Comparison of ENCODE assay signal across 15 cellular contexts in the genomic region with DNA sequence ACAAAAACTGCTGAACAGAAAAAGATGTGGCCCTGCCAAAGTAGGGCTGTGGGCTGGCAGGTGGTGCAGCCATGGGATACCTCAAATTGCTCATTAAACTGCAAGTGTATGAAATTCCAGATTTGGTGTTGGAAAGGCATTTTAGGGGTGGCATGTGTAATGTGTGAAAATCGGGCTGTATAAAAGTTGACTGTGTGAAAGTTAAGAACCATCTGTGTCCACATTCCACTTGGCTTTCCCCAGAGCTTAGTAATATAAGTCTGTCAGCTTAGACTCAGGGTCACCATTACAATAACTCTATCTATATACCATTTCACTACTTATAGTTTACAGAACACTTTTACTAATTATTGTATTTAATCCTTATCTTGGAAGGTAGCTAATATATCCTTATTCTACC. TPM values are rescaled to one million over a fixed set of nuclear protein-coding genes. Genes with fewer than 3 reads are reported as not detected.
A peak's percentile ranks its signal among the peaks of the same experiment; 100 is the strongest.
DNase-seq lines count a peak whose midpoint lies in the region; ATAC-seq and TF ChIP-seq lines count a peak whose summit lies in the region.
"Had no signal": no experiment of that assay in that cellular context is flagged by ENCODE, and none has a peak within 500 bp of the region (broad histone marks: within the 10 kb centered on the region; RNA-seq: fewer than 3 reads in every experiment).

No MANE protein-coding gene starts in this region.

- intact Hi-C loops in left ventricle myocardium inferior (cut with micrococcal nuclease) = no loop called here

- peak overlapping the region in 1 of 5 donors; percentile 18 for H3K9ac ChIP-seq in subcutaneous abdominal adipose tissue (ENCODE audit: low read length in 5 of 5)

- H3K9me3 ChIP-seq in left ventricle myocardium inferior (replicated peaks) (no peaks in the 10 kb centered on the region), subcutaneous abdominal adipose tissue (ENCODE audit: control insufficient read depth in 5 of 5, low read length in 5 of 5) (no peaks in the 10 kb centered on the region)
- H3K9me3 ChIP-seq: body of pancreas, gastroesophageal sphincter had no signal

- no peaks in the 10 kb centered on the region for H3K36me3 ChIP-seq in left ventricle myocardium inferior
- H3K36me3 ChIP-seq in subcutaneous abdominal adipose tissue (ENCODE audit: control insufficient read depth in 5 of 5, insufficient read depth in 5 of 5, low read length in 5 of 5) = no peaks in the 10 kb centered on the region
- no peaks in the 10 kb centered on the region for H3K36me3 ChIP-seq in H7 (replicated peaks; ENCODE audit: control insufficient read depth, insufficient read depth, low read length)
- H3K36me3 ChIP-seq: gastroesophageal sphincter had no signal

- DNase-seq in GM03348 (ENCODE audit: low spot score) (peak; percentile 13), left ventricle myocardium inferior (no peak), islet precursor cell (no peak), H7 (no peak), NOMO-1 treated with dmso at 0.1 percent for 144 hours (lab: John Stamatoyannopoulos, UW; ENCODE audit: unreplicated experiment) (no peak)
- DNase-seq: activated CD4-positive, alpha-beta T cell treated with anti-CD3 and anti-CD28 coated beads, Interleukin-2, amount 10 ng/mL, durations not matched to agents 24 days and 14 days; activated naive CD4-positive, alpha-beta T cell treated with Interleukin-2 at 50 U/mL for 16 hours; body of pancreas; cortex of kidney; NCI-H1105 treated with DMSO at 0.1 percent for 48 hours; NCI-H774; stimulated activated CD4-positive, alpha-beta T cell treated with anti-CD3 and anti-CD28 coated beads, Interleukin-2, amount 100 ng/mL, for 48 hours had no signal

- H3K27me3 ChIP-seq in left ventricle myocardium inferior (ENCODE audit: low read depth) (no peaks in the 10 kb centered on the region), subcutaneous abdominal adipose tissue (ENCODE audit: control insufficient read depth in 5 of 5, insufficient read depth in 4 of 5, low read length in 5 of 5) (no peaks in the 10 kb centered on the region), H7 (ENCODE audit: control insufficient read depth, insufficient read depth, low read length) (no peaks in the 10 kb centered on the region)
- H3K27me3 ChIP-seq: body of pancreas, gastroesophageal sphincter had no signal

- H3K27ac ChIP-seq in left ventricle myocardium inferior (replicated peaks) (peak overlapping the region; percentile 15), subcutaneous abdominal adipose tissue (ENCODE audit: low read depth, low read length) (peak overlapping the region; percentile 77)
- H3K27ac ChIP-seq: body of pancreas had no signal

- no peak for TF ChIP-seq CTCF in left ventricle myocardium inferior (IDR thresholded peaks at IDR 0.05; ENCODE audit: borderline replicate concordance)

- peak; percentile 50 for ATAC-seq in SK-N-SH treated with all-trans-retinoic acid at 6 μM for 48 hours
- ATAC-seq: body of pancreas, gastroesophageal sphincter had no signal

- no peak overlapping the region for H3K4me3 ChIP-seq in left ventricle myocardium inferior
- H3K4me3 ChIP-seq in subcutaneous abdominal adipose tissue (ENCODE audit: low read depth in 1 of 5, low read length in 5 of 5) = no peak overlapping the region
- H3K4me3 ChIP-seq in H7 (ENCODE audit: insufficient read depth, low read depth, low read length) = no peak overlapping the region
- H3K4me3 ChIP-seq: body of pancreas, gastroesophageal sphincter had no signal

- peaks cover 23% of the 10 kb centered on the region for H3K4me1 ChIP-seq in left ventricle myocardium inferior
- H3K4me1 ChIP-seq in subcutaneous abdominal adipose tissue (ENCODE audit: control insufficient read depth in 5 of 5, insufficient read depth in 5 of 5, low read length in 5 of 5) = peaks cover 8 to 55% (median 38%) of the 10 kb centered on the region in 5 donors
- H3K4me1 ChIP-seq: body of pancreas had no signal

TF ChIP-seq in SK-N-SH treated with all-trans-retinoic acid at 6 μM for 48 hours, 23 proteins besides CTCF, POLR2A, EP300 and RAD21 (continues in another document):
- TF ChIP-seq BACH2 (CRISPR knock-in tag; IDR thresholded peaks at IDR 0.05; ENCODE audit: borderline replicate concordance) (no peak), ARNTL (CRISPR knock-in tag; IDR thresholded peaks at IDR 0.05; ENCODE audit: borderline replicate concordance, low read depth) (no peak), ZFP30 (CRISPR knock-in tag; IDR thresholded peaks at IDR 0.05) (no peak), ZNF8 (CRISPR knock-in tag; IDR thresholded peaks at IDR 0.05) (no peak), TCF4 (CRISPR knock-in tag; IDR thresholded peaks at IDR 0.05; ENCODE audit: borderline replicate concordance) (no peak), TOX (CRISPR knock-in tag; IDR thresholded peaks at IDR 0.05; ENCODE audit: borderline replicate concordance) (no peak), ISL1 (CRISPR knock-in tag; IDR thresholded peaks at IDR 0.05) (no peak), ESRRG (CRISPR knock-in tag; IDR thresholded peaks at IDR 0.05) (no peak), RARB (CRISPR knock-in tag; IDR thresholded peaks at IDR 0.05) (no peak), ZNF70 (CRISPR knock-in tag; IDR thresholded peaks at IDR 0.05) (no peak), ZC3H10 (CRISPR knock-in tag; IDR thresholded peaks at IDR 0.05) (no peak), SNAI2 (CRISPR knock-in tag; IDR thresholded peaks at IDR 0.05) (no peak), OSR1 (CRISPR knock-in tag; IDR thresholded peaks at IDR 0.05) (no peak), ZNF565 (CRISPR knock-in tag; conservative IDR thresholded peaks at IDR 0.05; ENCODE audit: low read depth) (no peak)
- TF ChIP-seq, protein P1, sequence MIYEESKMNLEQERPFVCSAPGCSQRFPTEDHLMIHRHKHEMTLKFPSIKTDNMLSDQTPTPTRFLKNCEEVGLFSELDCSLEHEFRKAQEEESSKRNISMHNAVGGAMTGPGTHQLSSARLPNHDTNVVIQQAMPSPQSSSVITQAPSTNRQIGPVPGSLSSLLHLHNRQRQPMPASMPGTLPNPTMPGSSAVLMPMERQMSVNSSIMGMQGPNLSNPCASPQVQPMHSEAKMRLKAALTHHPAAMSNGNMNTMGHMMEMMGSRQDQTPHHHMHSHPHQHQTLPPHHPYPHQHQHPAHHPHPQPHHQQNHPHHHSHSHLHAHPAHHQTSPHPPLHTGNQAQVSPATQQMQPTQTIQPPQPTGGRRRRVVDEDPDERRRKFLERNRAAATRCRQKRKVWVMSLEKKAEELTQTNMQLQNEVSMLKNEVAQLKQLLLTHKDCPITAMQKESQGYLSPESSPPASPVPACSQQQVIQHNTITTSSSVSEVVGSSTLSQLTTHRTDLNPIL (CRISPR knock-in tag; IDR thresholded peaks at IDR 0.05; ENCODE audit: low read depth) = no peak
- TF ChIP-seq, protein P2, sequence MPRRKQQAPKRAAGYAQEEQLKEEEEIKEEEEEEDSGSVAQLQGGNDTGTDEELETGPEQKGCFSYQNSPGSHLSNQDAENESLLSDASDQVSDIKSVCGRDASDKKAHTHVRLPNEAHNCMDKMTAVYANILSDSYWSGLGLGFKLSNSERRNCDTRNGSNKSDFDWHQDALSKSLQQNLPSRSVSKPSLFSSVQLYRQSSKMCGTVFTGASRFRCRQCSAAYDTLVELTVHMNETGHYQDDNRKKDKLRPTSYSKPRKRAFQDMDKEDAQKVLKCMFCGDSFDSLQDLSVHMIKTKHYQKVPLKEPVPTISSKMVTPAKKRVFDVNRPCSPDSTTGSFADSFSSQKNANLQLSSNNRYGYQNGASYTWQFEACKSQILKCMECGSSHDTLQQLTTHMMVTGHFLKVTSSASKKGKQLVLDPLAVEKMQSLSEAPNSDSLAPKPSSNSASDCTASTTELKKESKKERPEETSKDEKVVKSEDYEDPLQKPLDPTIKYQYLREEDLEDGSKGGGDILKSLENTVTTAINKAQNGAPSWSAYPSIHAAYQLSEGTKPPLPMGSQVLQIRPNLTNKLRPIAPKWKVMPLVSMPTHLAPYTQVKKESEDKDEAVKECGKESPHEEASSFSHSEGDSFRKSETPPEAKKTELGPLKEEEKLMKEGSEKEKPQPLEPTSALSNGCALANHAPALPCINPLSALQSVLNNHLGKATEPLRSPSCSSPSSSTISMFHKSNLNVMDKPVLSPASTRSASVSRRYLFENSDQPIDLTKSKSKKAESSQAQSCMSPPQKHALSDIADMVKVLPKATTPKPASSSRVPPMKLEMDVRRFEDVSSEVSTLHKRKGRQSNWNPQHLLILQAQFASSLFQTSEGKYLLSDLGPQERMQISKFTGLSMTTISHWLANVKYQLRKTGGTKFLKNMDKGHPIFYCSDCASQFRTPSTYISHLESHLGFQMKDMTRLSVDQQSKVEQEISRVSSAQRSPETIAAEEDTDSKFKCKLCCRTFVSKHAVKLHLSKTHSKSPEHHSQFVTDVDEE (CRISPR knock-in tag; IDR thresholded peaks at IDR 0.05) = no peak
- TF ChIP-seq, protein P3, sequence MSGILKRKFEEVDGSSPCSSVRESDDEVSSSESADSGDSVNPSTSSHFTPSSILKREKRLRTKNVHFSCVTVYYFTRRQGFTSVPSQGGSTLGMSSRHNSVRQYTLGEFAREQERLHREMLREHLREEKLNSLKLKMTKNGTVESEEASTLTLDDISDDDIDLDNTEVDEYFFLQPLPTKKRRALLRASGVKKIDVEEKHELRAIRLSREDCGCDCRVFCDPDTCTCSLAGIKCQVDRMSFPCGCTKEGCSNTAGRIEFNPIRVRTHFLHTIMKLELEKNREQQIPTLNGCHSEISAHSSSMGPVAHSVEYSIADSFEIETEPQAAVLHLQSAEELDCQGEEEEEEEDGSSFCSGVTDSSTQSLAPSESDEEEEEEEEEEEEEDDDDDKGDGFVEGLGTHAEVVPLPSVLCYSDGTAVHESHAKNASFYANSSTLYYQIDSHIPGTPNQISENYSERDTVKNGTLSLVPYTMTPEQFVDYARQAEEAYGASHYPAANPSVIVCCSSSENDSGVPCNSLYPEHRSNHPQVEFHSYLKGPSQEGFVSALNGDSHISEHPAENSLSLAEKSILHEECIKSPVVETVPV (CRISPR knock-in tag; IDR thresholded peaks at IDR 0.05) = no peak

RNA-seq across cellular contexts. Expression of a gene that starts 34.9 kb away (rescaled TPM):
- total RNA-seq in left ventricle myocardium inferior = 26.5 TPM
- 4.1 and 4.3 TPM in 2 replicates for total RNA-seq in H7 (2014; rRNA removed; shearing (Covaris generic))
- total RNA-seq: activated CD4-positive, alpha-beta T cell treated with anti-CD3 and anti-CD28 coated beads, Interleukin-2, amount 10 ng/mL, durations not matched to agents 24 days and 14 days had no signal

RNA-seq across cellular contexts. Expression of a gene that starts 47.7 kb away (rescaled TPM):
- 16.4 TPM for total RNA-seq in left ventricle myocardium inferior
- total RNA-seq in H7 (2014; rRNA removed; shearing (Covaris generic)) = 27.9 and 44.9 TPM in 2 replicates
